24 cellular contexts compared by ENCODE assay signal in the genomic region with DNA sequence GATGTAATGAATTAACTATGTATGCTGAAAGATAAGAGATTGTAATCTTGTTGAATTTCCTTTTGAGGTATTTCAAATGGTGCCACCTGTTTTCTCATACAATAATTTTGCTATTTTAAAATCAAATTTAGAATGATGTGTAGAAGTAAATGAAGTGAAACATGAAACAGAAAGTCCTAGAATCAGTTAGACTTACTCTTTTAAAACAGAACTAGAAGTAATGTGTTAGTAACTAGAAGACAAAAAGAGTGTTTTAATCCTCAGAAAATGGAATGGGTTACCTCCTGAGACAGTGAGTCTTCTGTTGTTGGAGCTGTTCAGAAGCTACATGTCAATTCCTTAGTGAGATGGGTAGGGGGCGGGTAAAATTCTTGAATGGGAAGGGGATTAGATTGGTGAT.
"Had no signal": no experiment of that assay in that cellular context is flagged by ENCODE, and none has a peak within 500 bp of the region (broad histone marks: within the 10 kb centered on the region; RNA-seq: fewer than 3 reads in every experiment).

No MANE protein-coding gene starts in this region.

- H3K9me3 Mint-ChIP-seq: activated naive CD4-positive, alpha-beta T cell treated with anti-CD3 and anti-CD28 coated beads, Interleukin-2, amount 50 U/mL, for 24 hours; activated T-helper 1 cell treated with anti-CD3 and anti-CD28 coated beads, Interleukin-12 subunit alpha, Interleukin-12 subunit beta, Interleukin-2, Interleukin-4 antibody, amounts not matched to agents 30 ng/mL and 10 ng/mL and 1 ng/mL, durations not matched to agents 14 hours and 24 hours and 36 hours had no signal

- H3K36me3 ChIP-seq: breast epithelium had no signal

- H3K9me2 ChIP-seq: SK-N-SH had no signal

- H3K36me3 Mint-ChIP-seq: activated naive CD4-positive, alpha-beta T cell treated with anti-CD3 and anti-CD28 coated beads, Interleukin-2, amount 50 U/mL, for 24 hours had no signal

- H3K27ac ChIP-seq: breast epithelium, coronary artery, PC-9 had no signal

- DNase-seq: activated CD4-positive, alpha-beta T cell treated with anti-CD3 and anti-CD28 coated beads for 4 hours; activated CD8-positive, alpha-beta memory T cell treated with anti-CD3 and anti-CD28 coated beads, Interleukin-2, amount 50 U/mL, for 48 hours; activated CD8-positive, alpha-beta T cell treated with anti-CD3 and anti-CD28 coated beads for 36 hours; activated effector memory CD4-positive, alpha-beta T cell treated with Interleukin-2 at 50 U/mL for 16 hours; activated naive CD4-positive, alpha-beta T cell; activated T-cell treated with anti-CD3 and anti-CD28 coated beads, Interleukin-2, amount 50 U/mL, for 1 hour; aorta; caudate nucleus; MV-4-11; NCI-H1092 treated with DMSO at 0.1 percent for 48 hours; NCI-H1436; NCI-H1694 treated with DMSO at 0.1 percent for 48 hours; NCI-H2081; NCI-H510A treated with DMSO at 0.1 percent for 48 hours; NCI-H69; PC-9; SIG-M5; SK-N-SH; SW 1271 had no signal

- H3K27me3 Mint-ChIP-seq: activated CD8-positive, alpha-beta T cell treated with anti-CD3 and anti-CD28 coated beads for 36 hours; activated naive CD4-positive, alpha-beta T cell treated with anti-CD3 and anti-CD28 coated beads, Interleukin-2, amount 50 U/mL, for 24 hours had no signal

- H3K9ac ChIP-seq: SK-N-SH had no signal

- ATAC-seq: activated CD4-positive, CD25-positive, alpha-beta regulatory T cell treated with anti-CD3 and anti-CD28 coated beads, Interleukin-2, amount 50 U/mL, for 24 hours; activated CD8-positive, alpha-beta T cell treated with anti-CD3 and anti-CD28 coated beads for 36 hours had no signal

- H3K4me2 ChIP-seq: PC-9, SK-N-SH had no signal

- H3K4me3 Mint-ChIP-seq: activated CD8-positive, alpha-beta T cell treated with anti-CD3 and anti-CD28 coated beads for 36 hours; activated naive CD4-positive, alpha-beta T cell treated with anti-CD3 and anti-CD28 coated beads, Interleukin-2, amount 50 U/mL, for 24 hours; activated T-helper 1 cell treated with anti-CD3 and anti-CD28 coated beads, Interleukin-12 subunit alpha, Interleukin-12 subunit beta, Interleukin-2, Interleukin-4 antibody, amounts not matched to agents 30 ng/mL and 10 ng/mL and 1 ng/mL, durations not matched to agents 14 hours and 24 hours and 36 hours had no signal

- H3K4me1 ChIP-seq: breast epithelium had no signal

- H2AFZ ChIP-seq: PC-9 had no signal

- H3K4me3 ChIP-seq: breast epithelium, coronary artery, PC-9 had no signal

- H3K27ac Mint-ChIP-seq: activated CD8-positive, alpha-beta T cell treated with anti-CD3 and anti-CD28 coated beads for 36 hours; activated naive CD4-positive, alpha-beta T cell treated with anti-CD3 and anti-CD28 coated beads, Interleukin-2, amount 50 U/mL, for 24 hours; activated T-helper 1 cell treated with anti-CD3 and anti-CD28 coated beads, Interleukin-12 subunit alpha, Interleukin-12 subunit beta, Interleukin-2, Interleukin-4 antibody, amounts not matched to agents 30 ng/mL and 10 ng/mL and 1 ng/mL, durations not matched to agents 14 hours and 24 hours and 36 hours had no signal

- H3K9me3 ChIP-seq: breast epithelium had no signal

- H3K27me3 ChIP-seq: breast epithelium had no signal
